ENCODE assay signal across 16 cellular contexts in the genomic region with DNA sequence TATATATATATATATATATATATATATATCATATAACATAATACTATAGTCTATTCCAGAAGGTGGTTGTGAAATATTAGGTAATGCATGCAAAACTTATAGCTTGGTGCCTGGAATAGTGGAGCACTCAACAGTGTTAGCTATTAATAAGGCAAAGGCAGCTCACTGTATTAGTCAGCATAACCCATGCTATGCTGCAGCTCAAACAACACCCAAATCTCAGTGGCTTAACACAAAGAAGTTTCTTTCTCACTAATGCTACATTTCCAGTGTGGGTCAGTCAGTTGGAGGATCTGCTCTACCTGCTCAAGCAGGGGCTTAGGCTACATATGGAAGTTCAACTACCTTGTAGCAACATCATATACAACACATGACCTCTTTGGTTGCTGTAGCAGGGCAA. TPM values are rescaled to one million over a fixed set of nuclear protein-coding genes. Genes with fewer than 3 reads are reported as not detected.
A peak's percentile ranks its signal among the peaks of the same experiment; 100 is the strongest.
DNase-seq lines count a peak whose midpoint lies in the region; ATAC-seq and TF ChIP-seq lines count a peak whose summit lies in the region.
"Had no signal": no experiment of that assay in that cellular context is flagged by ENCODE, and none has a peak within 500 bp of the region (broad histone marks: within the 10 kb centered on the region; RNA-seq: fewer than 3 reads in every experiment).

No MANE protein-coding gene starts in this region.

- DNase-seq in NCI-H2227 (lab: John Stamatoyannopoulos, UW; ENCODE audit: unreplicated experiment), result no peak
- no peak for DNase-seq in iPS-NIHi7 (ENCODE audit: extremely low spot score)
- no peak for DNase-seq in caudate nucleus (lab: John Stamatoyannopoulos, UW)
- no peak for DNase-seq in body of pancreas
- DNase-seq: activated CD4-positive, CD25-positive, alpha-beta regulatory T cell treated with anti-CD3 and anti-CD28 coated beads, Interleukin-2, amount 50 U/mL, for 72 hours; activated T-cell treated with anti-CD3 and anti-CD28 coated beads, Interleukin-2, amount 50 U/mL, for 1 hour; NCI-H187; NCI-H526 treated with DMSO at 0.1 percent for 48 hours; stimulated activated naive CD4-positive, alpha-beta T cell treated with Interleukin-2 at 50 U/mL for 16 hours had no signal

- H3K4me3 ChIP-seq in body of pancreas, result no peak overlapping the region

- H3K9me3 ChIP-seq in body of pancreas, result no peaks in the 10 kb centered on the region

- intact Hi-C loops in body of pancreas (cut with DNase I), result no loop called here

- H3K27ac ChIP-seq in caudate nucleus (ENCODE audit: low read depth, low read length), result no peak overlapping the region
- no peak overlapping the region for H3K27ac ChIP-seq in body of pancreas
- H3K27ac ChIP-seq: RWPE1 had no signal

- peaks cover 5% of the 10 kb centered on the region for H3K4me1 ChIP-seq in body of pancreas

- ATAC-seq in GM18868 (IDR thresholded peaks at IDR 0.05; ENCODE audit: unreplicated experiment) (peak; percentile 73), GM21447 (IDR thresholded peaks at IDR 0.05; ENCODE audit: unreplicated experiment) (peak; percentile 70), HG02938 (IDR thresholded peaks at IDR 0.05; ENCODE audit: unreplicated experiment) (peak; percentile 71), HG03558 (IDR thresholded peaks at IDR 0.05; ENCODE audit: extremely low read depth, unreplicated experiment) (peak; percentile 54), body of pancreas (no peak)

- no peak for TF ChIP-seq CTCF in body of pancreas (IDR thresholded peaks at IDR 0.05)

- H3K27me3 ChIP-seq in body of pancreas, result no peaks in the 10 kb centered on the region

- no peak for TF ChIP-seq POLR2A in body of pancreas (IDR thresholded peaks at IDR 0.05)

- no peaks in the 10 kb centered on the region for H3K36me3 ChIP-seq in body of pancreas (replicated peaks in 1 of 2; ENCODE audit: insufficient read depth in 1 of 2, low read depth in 2 of 2)

RNA-seq across cellular contexts. Expression of a gene that starts 5.2 kb away (rescaled TPM):
- 10 to 100 TPM; 14.8 to 21.1 TPM for total RNA-seq in body of pancreas

RNA-seq across cellular contexts. Expression of a gene that starts 19.9 kb away (rescaled TPM):
- 1 to 10 TPM; 1.8 to 3.6 TPM for total RNA-seq in body of pancreas
- total RNA-seq: endothelial cell of umbilical vein, skeletal muscle tissue had no signal
